Comparison of ENCODE assay signal across 12 cellular contexts in genomic region chr17:79905832-79906231, GRCh38.
DNase-seq lines count a peak whose midpoint lies in the region; ATAC-seq and TF ChIP-seq lines count a peak whose summit lies in the region.
"Had no signal": no experiment of that assay in that cellular context is flagged by ENCODE, and none has a peak within 500 bp of the region (broad histone marks: within the 10 kb centered on the region; RNA-seq: fewer than 3 reads in every experiment).

No MANE protein-coding gene starts in this region.

- no peak overlapping the region for H3K4me3 ChIP-seq in MM.1S (ENCODE audit: low read length)
- no peak overlapping the region for H3K4me3 ChIP-seq in trophoblast cell (ENCODE audit: low read depth, low read length)
- no peak overlapping the region for H3K4me3 ChIP-seq in stomach
- H3K4me3 ChIP-seq in dorsolateral prefrontal cortex, result no peak overlapping the region
- H3K4me3 ChIP-seq: ovary, thyroid gland had no signal

- no peak for TF ChIP-seq EP300 in stomach (IDR thresholded peaks at IDR 0.05)

- TF ChIP-seq CTCF in MM.1S (IDR thresholded peaks at IDR 0.05; ENCODE audit: low read length) (peak; percentile 39), stomach (IDR thresholded peaks at IDR 0.05) (no peak), dorsolateral prefrontal cortex (IDR thresholded peaks at IDR 0.05 in 54 of 56, conservative IDR thresholded peaks at IDR 0.05 in 2 of 56; ENCODE audit: low read depth in 1 of 56, partially characterized antibody in 56 of 56) (no peak)

- intact Hi-C loops in stomach (cut with DNase I; ENCODE audit: low total_unique reads), result no loop called here
- intact Hi-C loops in dorsolateral prefrontal cortex (cut with DNase I), result no loop called here

- H3K27me3 ChIP-seq in MM.1S (replicated peaks; ENCODE audit: insufficient read depth, low read length) (peaks cover 96% of the 10 kb centered on the region), trophoblast cell (ENCODE audit: insufficient read depth, low read length) (no peaks in the 10 kb centered on the region), stomach (peaks cover 0 to 72% (median 0%) of the 10 kb centered on the region in 3 donors), dorsolateral prefrontal cortex (peaks cover 0 to 4% (median 0%) of the 10 kb centered on the region in 45 donors)
- H3K27me3 ChIP-seq: ovary, thyroid gland had no signal

- H3K79me2 ChIP-seq in MM.1S (ENCODE audit: low read length), result no peaks in the 10 kb centered on the region
- no peaks in the 10 kb centered on the region for H3K79me2 ChIP-seq in trophoblast cell (ENCODE audit: control insufficient read depth, insufficient read depth, low read length, poor library complexity)

- H3K9me3 ChIP-seq in MM.1S (replicated peaks; ENCODE audit: insufficient read depth, low read length) (no peaks in the 10 kb centered on the region), trophoblast cell (ENCODE audit: insufficient read depth, low read depth, low read length) (no peaks in the 10 kb centered on the region), stomach (no peaks in the 10 kb centered on the region)
- H3K9me3 ChIP-seq: ovary, thyroid gland had no signal

- TF ChIP-seq POLR2A in stomach (IDR thresholded peaks at IDR 0.05), result no peak

- no peak overlapping the region for H2BK5ac ChIP-seq in trophoblast cell (ENCODE audit: low read depth, low read length, poor library complexity)

- no peak overlapping the region for H2BK120ac ChIP-seq in trophoblast cell (ENCODE audit: insufficient read depth, low read length, poor library complexity)

- H4K91ac ChIP-seq in trophoblast cell (ENCODE audit: low read depth, low read length), result no peak overlapping the region

- no peak overlapping the region for H4K8ac ChIP-seq in trophoblast cell (ENCODE audit: low read depth, low read length)

- no peak overlapping the region for H4K12ac ChIP-seq in trophoblast cell (ENCODE audit: low read depth, low read length)

- no peak overlapping the region for H2BK12ac ChIP-seq in trophoblast cell (ENCODE audit: low read length)

- H4K20me1 ChIP-seq in MM.1S (ENCODE audit: insufficient read depth, low read length), result no peaks in the 10 kb centered on the region

- H3K27ac ChIP-seq in MM.1S (ENCODE audit: low read length) (no peak overlapping the region), trophoblast cell (ENCODE audit: low read depth, low read length) (no peak overlapping the region), stomach (no peak overlapping the region), dorsolateral prefrontal cortex (no peak overlapping the region)
- H3K27ac ChIP-seq: ovary, thyroid gland had no signal

- no peaks in the 10 kb centered on the region for H3F3A ChIP-seq in MM.1S (ENCODE audit: insufficient read depth, low read length)

- no CpG with 5 or more reads among the region's 8 CpGs for WGBS in trophoblast cell (ENCODE audit: extremely low coverage, insufficient coverage, insufficient read length)
- WGBS in stomach, 5 donors, result 55 to 76% (median 69%) methylated on average over 8 of the region's 8 CpGs

- no peak overlapping the region for H3K14ac ChIP-seq in trophoblast cell (ENCODE audit: low read length)

- H3K9me2 ChIP-seq in MM.1S (replicated peaks; ENCODE audit: insufficient read depth, low read length), result no peaks in the 10 kb centered on the region

- peak; percentile 52 for DNase-seq in NCI-H510A treated with DMSO at 0.1 percent for 48 hours (lab: John Stamatoyannopoulos, UW)
- no peak for DNase-seq in NCI-H510A (lab: John Stamatoyannopoulos, UW)
- DNase-seq in MM.1S, result no peak
- peak; percentile 15 for DNase-seq in amniotic epithelial cell (ENCODE audit: low read depth)
- peak; percentile 40 to 79 for DNase-seq in trophoblast cell
- DNase-seq in stomach, result no peak
- DNase-seq in dorsolateral prefrontal cortex, result no peak
- DNase-seq: activated CD8-positive, alpha-beta memory T cell treated with anti-CD3 and anti-CD28 coated beads for 24 hours; kidney glomerular epithelial cell; ovary; thyroid gland had no signal

- no peaks in the 10 kb centered on the region for H3K79me1 ChIP-seq in trophoblast cell (ENCODE audit: low read length)

- no peaks in the 10 kb centered on the region for H3K4me1 ChIP-seq in MM.1S (ENCODE audit: low read length)
- H3K4me1 ChIP-seq in trophoblast cell (ENCODE audit: control insufficient read depth in 1 of 2, insufficient read depth in 2 of 2, low read length in 2 of 2), result no peaks in the 10 kb centered on the region
- H3K4me1 ChIP-seq in stomach, result no peaks in the 10 kb centered on the region
- H3K4me1 ChIP-seq: thyroid gland had no signal

- no peak overlapping the region for H2AK5ac ChIP-seq in trophoblast cell (ENCODE audit: low read length)

- H3K23ac ChIP-seq in trophoblast cell (ENCODE audit: low read length), result no peak overlapping the region

- H2AFZ ChIP-seq in MM.1S (ENCODE audit: low read length) (no peak overlapping the region), trophoblast cell (ENCODE audit: insufficient read depth, low read length, poor library complexity) (no peak overlapping the region)

- no peak overlapping the region for H3K9ac ChIP-seq in MM.1S (ENCODE audit: low read length)
- H3K9ac ChIP-seq in trophoblast cell (ENCODE audit: low read length), result no peak overlapping the region

- H3K4me2 ChIP-seq in MM.1S (ENCODE audit: low read depth, low read length) (no peak overlapping the region), trophoblast cell (ENCODE audit: low read length) (no peak overlapping the region)

- H3K4ac ChIP-seq in trophoblast cell (ENCODE audit: low read depth, low read length), result no peak overlapping the region

- H3K36me3 ChIP-seq in MM.1S (replicated peaks; ENCODE audit: insufficient read depth, low read length) (no peaks in the 10 kb centered on the region), trophoblast cell (ENCODE audit: control insufficient read depth in 1 of 2, insufficient read depth in 2 of 2, low read length in 2 of 2) (no peaks in the 10 kb centered on the region), stomach (no peaks in the 10 kb centered on the region)
- H3K36me3 ChIP-seq: ovary, thyroid gland had no signal

- ATAC-seq in GM18870 (IDR thresholded peaks at IDR 0.05; ENCODE audit: unreplicated experiment), result no peak

- no peak overlapping the region for H3K18ac ChIP-seq in trophoblast cell (ENCODE audit: low read length)

Comparison
In these comparisons a context has a peak if more than half of its experiments do, and no peak if none do; other contexts are left out.
1. DNase-seq: peak in NCI-H510A treated with DMSO at 0.1 percent for 48 hours (single experiment), amniotic epithelial cell (single experiment) and trophoblast cell (2 of 2); none in NCI-H510A (single experiment), MM.1S (single experiment), stomach (single experiment) and dorsolateral prefrontal cortex (0 of 10).